Comparison of ENCODE assay signal across 7 cellular contexts in the genomic region with DNA sequence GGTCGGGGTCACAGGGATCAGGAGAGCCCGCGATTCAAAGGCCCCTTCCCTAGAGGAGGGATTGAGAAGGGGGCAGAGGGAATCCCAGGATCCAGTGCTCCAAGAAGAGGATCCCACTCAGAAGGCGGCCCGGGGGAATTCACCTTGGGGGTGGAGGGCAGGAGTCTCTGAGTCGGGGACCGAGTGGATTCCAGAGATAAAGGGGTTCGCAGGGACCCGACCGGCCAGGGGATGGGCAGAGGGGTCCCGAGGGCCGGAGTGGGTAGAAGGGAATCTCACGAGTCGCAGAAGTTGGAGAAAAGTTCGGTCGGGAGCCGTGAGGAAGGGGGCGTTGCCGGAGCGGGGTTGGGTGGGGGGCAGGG. TPM values are rescaled to one million over a fixed set of nuclear protein-coding genes. Genes with fewer than 3 reads are reported as not detected.
DNase-seq lines count a peak whose midpoint lies in the region; FAIRE-seq and TF ChIP-seq lines count a peak whose summit lies in the region.

No MANE protein-coding gene starts in this region.

- H3K27ac ChIP-seq in HUES64 (ENCODE audit: low read depth, low read length) (peak overlapping the region; percentile 82; the same call in 1 of the 2 replicates), keratinocyte (ENCODE audit: control insufficient read depth, insufficient read depth, low read length) (peak overlapping the region; percentile 92), substantia nigra (ENCODE audit: low read depth, low read length, poor library complexity, severe bottlenecking) (peak overlapping the region; percentile 64)

- H3K4me3 ChIP-seq in HUES64 (ENCODE audit: low read length) (peak overlapping the region; percentile 80), keratinocyte (ENCODE audit: control insufficient read depth in 2 of 3, extremely low read depth in 1 of 3, insufficient read depth in 2 of 3, low read depth in 1 of 3, low read length in 3 of 3) (peak overlapping the region; percentile 86 to 96 (median 90))

- peak overlapping the region; percentile 94 for H3K4me2 ChIP-seq in keratinocyte (ENCODE audit: control insufficient read depth, extremely low read depth, insufficient read depth, low read depth, low read length)

- peak overlapping the region; percentile 74 for H3K9ac ChIP-seq in HUES64 (ENCODE audit: low read depth, low read length)
- H3K9ac ChIP-seq in keratinocyte (ENCODE audit: control insufficient read depth, extremely low read depth, insufficient read depth, low read length) = peak overlapping the region; percentile 85

- no peaks in the 10 kb centered on the region for H4K20me1 ChIP-seq in keratinocyte (ENCODE audit: control insufficient read depth, extremely low read depth, insufficient read depth, low read length)

- no peaks in the 10 kb centered on the region for H3K9me3 ChIP-seq in HUES64 (ENCODE audit: insufficient read depth, low read depth, low read length)
- H3K9me3 ChIP-seq in keratinocyte (ENCODE audit: control insufficient read depth, low read depth, low read length) = no peaks in the 10 kb centered on the region

- no peak overlapping the region for H2AFZ ChIP-seq in keratinocyte (ENCODE audit: control insufficient read depth, low read length)

- H3K79me2 ChIP-seq in keratinocyte (ENCODE audit: control insufficient read depth, insufficient read depth, low read length) = peaks cover 28% of the 10 kb centered on the region

- no peaks in the 10 kb centered on the region for H3K27me3 ChIP-seq in HUES64 (ENCODE audit: insufficient read depth, low read length)
- no peaks in the 10 kb centered on the region for H3K27me3 ChIP-seq in keratinocyte (ENCODE audit: control insufficient read depth, extremely low read depth, insufficient read depth, low read length)

- H3K9me3 Mint-ChIP-seq in activated naive CD8-positive, alpha-beta T cell treated with anti-CD3 and anti-CD28 coated beads for 36 hours = no peaks in the 10 kb centered on the region

- H3K4me1 ChIP-seq in HUES64 (ENCODE audit: insufficient read depth, low read length) (peaks cover 20% of the 10 kb centered on the region), keratinocyte (ENCODE audit: control insufficient read depth, extremely low read depth, insufficient read depth, low read length) (peaks cover 17% of the 10 kb centered on the region)

- TF ChIP-seq CTCF in keratinocyte (optimal IDR thresholded peaks at IDR 0.05 in 1 of 3, IDR thresholded peaks at IDR 0.05 in 1 of 3, conservative IDR thresholded peaks at IDR 0.05 in 1 of 3; ENCODE audit: extremely low read depth in 1 of 3, insufficient read depth in 2 of 3, low read length in 3 of 3) = no peak

- peak overlapping the region; percentile 95 for H3K4me3 Mint-ChIP-seq in activated naive CD8-positive, alpha-beta T cell treated with anti-CD3 and anti-CD28 coated beads for 36 hours

- WGBS in HUES64 = under 1% methylated on average over 20 of the region's 20 CpGs

- dilution Hi-C loops in keratinocyte (cut with MboI; ENCODE audit: extremely low pct_ligation_motif_present, low sequenced_read_pairs) = no loop called here

- FAIRE-seq in keratinocyte (lab: Jason Lieb, UNC) = no peak

- H3K27ac Mint-ChIP-seq in activated naive CD8-positive, alpha-beta T cell treated with anti-CD3 and anti-CD28 coated beads for 36 hours = peak overlapping the region; percentile 94

- peaks cover 21% of the 10 kb centered on the region for H3K36me3 Mint-ChIP-seq in activated naive CD8-positive, alpha-beta T cell treated with anti-CD3 and anti-CD28 coated beads for 36 hours

- H3K4me1 Mint-ChIP-seq in activated naive CD8-positive, alpha-beta T cell treated with anti-CD3 and anti-CD28 coated beads for 36 hours = peaks cover 36% of the 10 kb centered on the region

- H3K36me3 ChIP-seq in HUES64 (ENCODE audit: insufficient read depth, low read length) = peaks cover 20% of the 10 kb centered on the region
- H3K36me3 ChIP-seq in keratinocyte (ENCODE audit: control insufficient read depth in 2 of 2, extremely low read depth in 1 of 2, insufficient read depth in 2 of 2, low read length in 2 of 2) = peaks cover 14 to 24% of the 10 kb centered on the region in 2 experiments

- in situ Hi-C loops in G401 (cut with HindIII; ENCODE audit: low sequenced_read_pairs) = no loop called here

- DNase-seq in activated naive CD8-positive, alpha-beta T cell treated with anti-CD3 and anti-CD28 coated beads for 36 hours = no peak
- DNase-seq in keratinocyte (ENCODE audit: low read depth, low spot score) = no peak
- DNase-seq in substantia nigra (lab: John Stamatoyannopoulos, UW) = no peak
- no peak for DNase-seq in G401 (ENCODE audit: low spot score)
- DNase-seq in iPS-NIHi11 (ENCODE audit: low spot score) = no peak
- DNase-seq in NCI-H1436 (lab: John Stamatoyannopoulos, UW) = no peak

- H3K27me3 Mint-ChIP-seq in activated naive CD8-positive, alpha-beta T cell treated with anti-CD3 and anti-CD28 coated beads for 36 hours = no peaks in the 10 kb centered on the region

- H3K9me1 ChIP-seq in keratinocyte (ENCODE audit: control insufficient read depth, extremely low read depth, insufficient read depth, low read length) = no peaks in the 10 kb centered on the region

RNA-seq across cellular contexts. Expression of gene PRKD2, which starts 0.3 kb away (rescaled TPM):
- 27.3 TPM for polyA plus RNA-seq in HUES64 (2013, experiment 1 of 2)
- 27.3 TPM for polyA plus RNA-seq in HUES64 (2013, experiment 2 of 2)
- total RNA-seq in activated naive CD8-positive, alpha-beta T cell treated with anti-CD3 and anti-CD28 coated beads for 36 hours = 10 to 100 TPM; 68.6 to 76.2 TPM
- 9.9 to 29.0 TPM (median 13.4 TPM) in 3 replicates for polyA plus RNA-seq in keratinocyte
- polyA plus RNA-seq in keratinocyte (2011; ENCODE audit: low read depth) = 29.0 TPM
- 14.5 and 18.8 TPM in 2 replicates for polyA plus RNA-seq in keratinocyte (2011; cell fraction: cytosol; rRNA removed)
- polyA plus RNA-seq in keratinocyte (2011; cell fraction: nucleus; rRNA removed) = 35.6 and 42.7 TPM in 2 replicates
- 43.1 and 43.3 TPM in 2 replicates for polyA plus RNA-seq in keratinocyte (2012; ENCODE audit: low replicate concordance)
- polyA minus RNA-seq in keratinocyte = 20.6 to 53.9 TPM (median 27.4 TPM) in 3 replicates
- 31.3 TPM for polyA minus RNA-seq in keratinocyte (2011; cell fraction: cytosol; rRNA and poly(A)+ RNA removed)
- polyA minus RNA-seq in keratinocyte (2011; cell fraction: nucleus; rRNA and poly(A)+ RNA removed) = 36.9 and 42.0 TPM in 2 replicates
- 14.6 and 19.9 TPM in 2 replicates for total RNA-seq in G401 (2014; rRNA removed; shearing (Covaris generic))

RNA-seq across cellular contexts. Expression of gene FKRP, which starts 29.2 kb away (rescaled TPM):
- polyA plus RNA-seq in HUES64 (2013, experiment 1 of 2) = 21.3 TPM
- polyA plus RNA-seq in HUES64 (2013, experiment 2 of 2) = 21.3 TPM
- total RNA-seq in activated naive CD8-positive, alpha-beta T cell treated with anti-CD3 and anti-CD28 coated beads for 36 hours = 10 to 100 TPM; 17.3 to 18.8 TPM
- 6.1 to 12.6 TPM (median 6.1 TPM) in 3 replicates for polyA plus RNA-seq in keratinocyte
- 1.1 TPM for polyA plus RNA-seq in keratinocyte (2011; ENCODE audit: low read depth)
- 4.2 TPM in 2 replicates for polyA plus RNA-seq in keratinocyte (2011; cell fraction: cytosol; rRNA removed)
- polyA plus RNA-seq in keratinocyte (2011; cell fraction: nucleus; rRNA removed) = 24.1 and 28.5 TPM in 2 replicates
- 7.8 and 13.2 TPM in 2 replicates for polyA plus RNA-seq in keratinocyte (2012; ENCODE audit: low replicate concordance)
- 2.8 to 6.7 TPM (median 5.3 TPM) in 3 replicates for polyA minus RNA-seq in keratinocyte
- polyA minus RNA-seq in keratinocyte (2011; cell fraction: cytosol; rRNA and poly(A)+ RNA removed) = 3.6 TPM
- polyA minus RNA-seq in keratinocyte (2011; cell fraction: nucleus; rRNA and poly(A)+ RNA removed) = 9.9 and 19.3 TPM in 2 replicates
- 19.3 and 42.4 TPM in 2 replicates for total RNA-seq in G401 (2014; rRNA removed; shearing (Covaris generic))

RNA-seq across cellular contexts. Expression of gene STRN4, which starts 29.6 kb away (rescaled TPM):
- 68.0 TPM for polyA plus RNA-seq in HUES64 (2013, experiment 1 of 2)
- polyA plus RNA-seq in HUES64 (2013, experiment 2 of 2) = 72.1 TPM
- 10 to 100 TPM; 54.9 to 57.9 TPM for total RNA-seq in activated naive CD8-positive, alpha-beta T cell treated with anti-CD3 and anti-CD28 coated beads for 36 hours
- 37.3 to 57.0 TPM (median 45.8 TPM) in 3 replicates for polyA plus RNA-seq in keratinocyte
- 59.7 TPM for polyA plus RNA-seq in keratinocyte (2011; ENCODE audit: low read depth)
- 42.0 and 88.9 TPM in 2 replicates for polyA plus RNA-seq in keratinocyte (2011; cell fraction: cytosol; rRNA removed)
- 69.4 and 94.0 TPM in 2 replicates for polyA plus RNA-seq in keratinocyte (2011; cell fraction: nucleus; rRNA removed)
- polyA plus RNA-seq in keratinocyte (2012; ENCODE audit: low replicate concordance) = 36.7 and 55.0 TPM in 2 replicates
- 55.6 to 205 TPM (median 59.7 TPM) in 3 replicates for polyA minus RNA-seq in keratinocyte
- polyA minus RNA-seq in keratinocyte (2011; cell fraction: cytosol; rRNA and poly(A)+ RNA removed) = 84.6 TPM
- 47.5 and 53.7 TPM in 2 replicates for polyA minus RNA-seq in keratinocyte (2011; cell fraction: nucleus; rRNA and poly(A)+ RNA removed)
- total RNA-seq in G401 (2014; rRNA removed; shearing (Covaris generic)) = 118 and 134 TPM in 2 replicates

RNA-seq across cellular contexts. Expression of gene DACT3, which starts 55.7 kb away (rescaled TPM):
- 1.6 TPM for polyA plus RNA-seq in HUES64 (2013, experiment 1 of 2)
- polyA plus RNA-seq in HUES64 (2013, experiment 2 of 2) = 3.2 TPM
- total RNA-seq in activated naive CD8-positive, alpha-beta T cell treated with anti-CD3 and anti-CD28 coated beads for 36 hours = 1 to 10 TPM; 3.7 to 3.9 TPM
- 0.03 to 0.14 TPM (median 0.04 TPM) in 3 replicates for polyA plus RNA-seq in keratinocyte
- polyA plus RNA-seq in keratinocyte (2011; ENCODE audit: low read depth) = not detected
- polyA plus RNA-seq in keratinocyte (2011; cell fraction: cytosol; rRNA removed) = 0.09 and 0.11 TPM in 2 replicates
- 0.11 and 0.28 TPM in 2 replicates for polyA plus RNA-seq in keratinocyte (2011; cell fraction: nucleus; rRNA removed)
- polyA plus RNA-seq in keratinocyte (2012; ENCODE audit: low replicate concordance) = 0.06 and 0.11 TPM in 2 replicates
- polyA minus RNA-seq in keratinocyte = 0.06 TPM in 1 of 3 replicates, not detected in the others
- not detected for polyA minus RNA-seq in keratinocyte (2011; cell fraction: cytosol; rRNA and poly(A)+ RNA removed)
- not detected in 2 replicates for polyA minus RNA-seq in keratinocyte (2011; cell fraction: nucleus; rRNA and poly(A)+ RNA removed)
- total RNA-seq in G401 (2014; rRNA removed; shearing (Covaris generic)) = 12.0 and 16.3 TPM in 2 replicates
